In the genomic region with DNA sequence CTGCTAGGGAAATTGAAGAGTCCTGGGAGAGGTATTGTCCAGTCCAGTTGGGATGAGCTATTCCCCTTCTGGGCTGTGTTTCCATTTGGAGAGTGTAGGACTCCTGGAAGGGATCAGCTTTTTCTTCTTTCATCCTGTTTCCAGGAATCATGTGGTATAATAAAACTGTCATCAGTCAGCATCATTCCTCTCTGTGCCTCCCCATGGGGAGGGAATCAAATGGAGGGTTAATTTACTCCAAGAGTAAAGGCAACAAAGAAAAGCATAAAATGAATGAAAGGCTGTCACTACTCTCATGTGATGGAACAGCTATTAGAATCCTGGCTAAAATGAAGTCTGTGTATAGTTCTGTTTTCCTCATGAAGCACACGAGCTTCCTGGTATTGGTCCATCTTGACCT, we compare ENCODE assay signal across 21 cellular contexts.
DNase-seq lines count a peak whose midpoint lies in the region; ATAC-seq and TF ChIP-seq lines count a peak whose summit lies in the region.
"Had no signal": no experiment of that assay in that cellular context is flagged by ENCODE, and none has a peak within 500 bp of the region (broad histone marks: within the 10 kb centered on the region; RNA-seq: fewer than 3 reads in every experiment).

No MANE protein-coding gene starts in this region.

- H3K4me3 Mint-ChIP-seq in nephron, result no peak overlapping the region
- H3K4me3 Mint-ChIP-seq: CD14-positive monocyte; CD4-positive, alpha-beta memory T cell; CD4-positive, CD25-positive, alpha-beta regulatory T cell; CD8-positive, alpha-beta memory T cell had no signal

- no peak overlapping the region for H2AFZ ChIP-seq in neural cell (ENCODE audit: low read depth, low read length)

- H3K27me3 Mint-ChIP-seq in nephron (ENCODE audit: low read depth), result peaks cover 11% of the 10 kb centered on the region
- H3K27me3 Mint-ChIP-seq: CD4-positive, CD25-positive, alpha-beta regulatory T cell; CD8-positive, alpha-beta memory T cell had no signal

- H4K20me1 ChIP-seq in neural cell (ENCODE audit: insufficient read depth), result no peaks in the 10 kb centered on the region
- H4K20me1 ChIP-seq: BLaER1 had no signal

- H3K27ac ChIP-seq in esophagus muscularis mucosa (replicated peaks in 1 of 4), result no peak overlapping the region
- H3K27ac ChIP-seq in neural cell (ENCODE audit: low read length), result peak overlapping the region; percentile 78
- H3K27ac ChIP-seq: BLaER1 had no signal

- intact Hi-C loops in esophagus muscularis mucosa (cut with DNase I), result no loop called here

- WGBS in esophagus muscularis mucosa, result 63% methylated on average over 1 of the region's 1 CpG

- H3K4me1 Mint-ChIP-seq in nephron, result peaks cover 20% of the 10 kb centered on the region
- H3K4me1 Mint-ChIP-seq: CD14-positive monocyte; CD4-positive, alpha-beta memory T cell; CD4-positive, CD25-positive, alpha-beta regulatory T cell; CD8-positive, alpha-beta memory T cell had no signal

- no peaks in the 10 kb centered on the region for H3K79me2 ChIP-seq in neural cell (replicated peaks; ENCODE audit: insufficient read depth, low read length)

- peak overlapping the region in 2 of 3 experiments; percentile 46 to 74 for H3K27ac Mint-ChIP-seq in nephron
- H3K27ac Mint-ChIP-seq: CD4-positive, alpha-beta memory T cell; CD4-positive, CD25-positive, alpha-beta regulatory T cell; CD8-positive, alpha-beta memory T cell had no signal

- H3K36me3 ChIP-seq in esophagus muscularis mucosa (no peaks in the 10 kb centered on the region), neural cell (ENCODE audit: insufficient read depth, low read length) (no peaks in the 10 kb centered on the region)
- H3K36me3 ChIP-seq: BE2C, BLaER1 had no signal

- H3K9me2 ChIP-seq in neural cell (ENCODE audit: insufficient read depth, low read length), result no peaks in the 10 kb centered on the region

- TF ChIP-seq RAD21 in neural cell (conservative IDR thresholded peaks at IDR 0.05), result peak; percentile 43

- H3K4me3 ChIP-seq in esophagus muscularis mucosa (no peak overlapping the region), neural cell (ENCODE audit: low read length) (peak overlapping the region; percentile 40)
- H3K4me3 ChIP-seq: BLaER1 had no signal

- H3K9me3 ChIP-seq in esophagus muscularis mucosa, result no peaks in the 10 kb centered on the region
- no peaks in the 10 kb centered on the region for H3K9me3 ChIP-seq in neural cell (ENCODE audit: low read length)
- H3K9me3 ChIP-seq: BE2C, BLaER1 had no signal

- peaks cover 6% of the 10 kb centered on the region for H3F3A ChIP-seq in neural cell (ENCODE audit: insufficient read depth, low read length, poor library complexity, severe bottlenecking)

- peak overlapping the region; percentile 44 for H3K9ac ChIP-seq in neural cell (ENCODE audit: low read length)
- H3K9ac ChIP-seq: BLaER1 had no signal

- no peak for TF ChIP-seq CTCF in esophagus muscularis mucosa (IDR thresholded peaks at IDR 0.05)
- no peak for TF ChIP-seq CTCF in nephron (IDR thresholded peaks at IDR 0.05; ENCODE audit: unreplicated experiment in 3 of 3)
- TF ChIP-seq CTCF in neural cell (IDR thresholded peaks at IDR 0.05; ENCODE audit: poor library complexity, severe bottlenecking), result no peak

- DNase-seq in esophagus muscularis mucosa (ENCODE audit: extremely low spot score) (peak; percentile 53), DMS53 treated with DMSO at 0.1 percent for 48 hours (lab: John Stamatoyannopoulos, UW; ENCODE audit: unreplicated experiment) (no peak)
- DNase-seq in activated CD4-positive, alpha-beta T cell treated with anti-CD3 and anti-CD28 coated beads, Interleukin-2, amount 50 U/mL, for 1 hour, result no peak
- DNase-seq: 8988T; ACHN; BE2C; C1 segment of cervical spinal cord; CD4-positive, alpha-beta memory T cell; CD4-positive, CD25-positive, alpha-beta regulatory T cell; CD8-positive, alpha-beta memory T cell; COR-L47; DMS 273 treated with DMSO at 0.1 percent for 48 hours; DMS153; DMS53; DMS79 treated with DMSO at 0.1 percent for 48 hours; GF-D8 had no signal

- no peaks in the 10 kb centered on the region for H3K27me3 ChIP-seq in esophagus muscularis mucosa
- no peaks in the 10 kb centered on the region for H3K27me3 ChIP-seq in neural cell (ENCODE audit: insufficient read depth, low read depth, low read length)
- H3K27me3 ChIP-seq: BE2C, BLaER1 had no signal

- no peak for ATAC-seq in HG03108 (IDR thresholded peaks at IDR 0.05; ENCODE audit: unreplicated experiment)

- H3K4me2 ChIP-seq in neural cell (ENCODE audit: low read length), result peak overlapping the region; percentile 62
- H3K4me2 ChIP-seq: BLaER1 had no signal

- H3K4me1 ChIP-seq in esophagus muscularis mucosa, result no peaks in the 10 kb centered on the region
- H3K4me1 ChIP-seq: BE2C, BLaER1 had no signal

- H3K36me3 Mint-ChIP-seq in nephron (ENCODE audit: low read depth), result no peaks in the 10 kb centered on the region
- H3K36me3 Mint-ChIP-seq: CD14-positive monocyte; CD4-positive, alpha-beta memory T cell; CD4-positive, CD25-positive, alpha-beta regulatory T cell; CD8-positive, alpha-beta memory T cell had no signal

- no peak for TF ChIP-seq POLR2A in esophagus muscularis mucosa (IDR thresholded peaks at IDR 0.05; ENCODE audit: low read depth)

- no peaks in the 10 kb centered on the region for H3K9me3 Mint-ChIP-seq in nephron
- H3K9me3 Mint-ChIP-seq: CD14-positive monocyte had no signal

- no peak for TF ChIP-seq EP300 in esophagus muscularis mucosa (IDR thresholded peaks at IDR 0.05)
- peak; percentile 95 for TF ChIP-seq EP300 in neural cell (conservative IDR thresholded peaks at IDR 0.05; ENCODE audit: poor library complexity, severe bottlenecking)

TF ChIP-seq in neural cell, 6 proteins besides CTCF, POLR2A, EP300 and RAD21:
- TF ChIP-seq POLR2AphosphoS5 (IDR thresholded peaks at IDR 0.05), result peak; percentile 95
- TF ChIP-seq EZH2 (IDR thresholded peaks at IDR 0.05; ENCODE audit: borderline replicate concordance, insufficient read depth, low read length, poor library complexity, severe bottlenecking), result no peak
- TF ChIP-seq, protein P1, sequence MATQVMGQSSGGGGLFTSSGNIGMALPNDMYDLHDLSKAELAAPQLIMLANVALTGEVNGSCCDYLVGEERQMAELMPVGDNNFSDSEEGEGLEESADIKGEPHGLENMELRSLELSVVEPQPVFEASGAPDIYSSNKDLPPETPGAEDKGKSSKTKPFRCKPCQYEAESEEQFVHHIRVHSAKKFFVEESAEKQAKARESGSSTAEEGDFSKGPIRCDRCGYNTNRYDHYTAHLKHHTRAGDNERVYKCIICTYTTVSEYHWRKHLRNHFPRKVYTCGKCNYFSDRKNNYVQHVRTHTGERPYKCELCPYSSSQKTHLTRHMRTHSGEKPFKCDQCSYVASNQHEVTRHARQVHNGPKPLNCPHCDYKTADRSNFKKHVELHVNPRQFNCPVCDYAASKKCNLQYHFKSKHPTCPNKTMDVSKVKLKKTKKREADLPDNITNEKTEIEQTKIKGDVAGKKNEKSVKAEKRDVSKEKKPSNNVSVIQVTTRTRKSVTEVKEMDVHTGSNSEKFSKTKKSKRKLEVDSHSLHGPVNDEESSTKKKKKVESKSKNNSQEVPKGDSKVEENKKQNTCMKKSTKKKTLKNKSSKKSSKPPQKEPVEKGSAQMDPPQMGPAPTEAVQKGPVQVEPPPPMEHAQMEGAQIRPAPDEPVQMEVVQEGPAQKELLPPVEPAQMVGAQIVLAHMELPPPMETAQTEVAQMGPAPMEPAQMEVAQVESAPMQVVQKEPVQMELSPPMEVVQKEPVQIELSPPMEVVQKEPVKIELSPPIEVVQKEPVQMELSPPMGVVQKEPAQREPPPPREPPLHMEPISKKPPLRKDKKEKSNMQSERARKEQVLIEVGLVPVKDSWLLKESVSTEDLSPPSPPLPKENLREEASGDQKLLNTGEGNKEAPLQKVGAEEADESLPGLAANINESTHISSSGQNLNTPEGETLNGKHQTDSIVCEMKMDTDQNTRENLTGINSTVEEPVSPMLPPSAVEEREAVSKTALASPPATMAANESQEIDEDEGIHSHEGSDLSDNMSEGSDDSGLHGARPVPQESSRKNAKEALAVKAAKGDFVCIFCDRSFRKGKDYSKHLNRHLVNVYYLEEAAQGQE (IDR thresholded peaks at IDR 0.05; ENCODE audit: borderline replicate concordance), result peak; percentile 100
- no peak for TF ChIP-seq MXI1 (conservative IDR thresholded peaks at IDR 0.05; ENCODE audit: poor library complexity, severe bottlenecking)
- no peak for TF ChIP-seq TAF1 (IDR thresholded peaks at IDR 0.05; ENCODE audit: low read depth)
- peak; percentile 16 for TF ChIP-seq SMC3 (conservative IDR thresholded peaks at IDR 0.05; ENCODE audit: poor library complexity)
